In the genomic region with DNA sequence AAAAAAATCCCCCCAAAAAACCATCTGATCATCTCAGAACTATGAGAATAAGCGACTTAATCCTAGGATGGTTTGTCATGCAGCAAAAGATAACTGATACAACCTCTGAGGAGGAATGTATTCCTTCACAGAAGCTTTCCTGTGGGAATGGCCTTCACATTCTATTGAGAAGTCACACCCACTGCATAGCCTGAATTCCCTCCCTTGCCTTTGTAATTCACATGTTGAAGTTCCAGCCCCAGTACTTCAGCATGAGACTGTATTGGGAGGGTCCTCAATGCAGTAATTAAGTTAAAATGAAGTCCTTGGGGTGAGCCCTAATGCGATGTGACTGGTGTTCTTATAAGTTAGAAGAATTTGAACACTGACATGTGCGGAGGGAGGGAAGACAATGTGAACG, we compare ENCODE assay signal across 12 cellular contexts.
"Had no signal": no experiment of that assay in that cellular context is flagged by ENCODE, and none has a peak within 500 bp of the region (broad histone marks: within the 10 kb centered on the region; RNA-seq: fewer than 3 reads in every experiment).

No MANE protein-coding gene starts in this region.

- H3K27ac ChIP-seq: adrenal gland, dorsolateral prefrontal cortex, hepatocyte, pancreas had no signal

- H3K27me3 ChIP-seq: adrenal gland, dorsolateral prefrontal cortex, hepatocyte, pancreas had no signal

- DNase-seq: activated CD4-positive, alpha-beta memory T cell treated with anti-CD3 and anti-CD28 coated beads, Interleukin-2, amount 10 ng/mL, durations not matched to agents 7 days and 5 days; activated CD4-positive, alpha-beta T cell treated with anti-CD3 and anti-CD28 coated beads for 1 hour; activated effector memory CD4-positive, alpha-beta T cell treated with Interleukin-2 at 50 U/mL for 16 hours; activated naive CD4-positive, alpha-beta T cell treated with anti-CD3 and anti-CD28 coated beads, Interleukin-2, amount 50 U/mL, for 16 hours; activated T-cell treated with anti-CD3 and anti-CD28 coated beads, Interleukin-2, amount 50 U/mL, for 24 hours; adrenal gland; dorsolateral prefrontal cortex; erythroblast; pancreas; T-helper 1 cell had no signal

- H3K27ac Mint-ChIP-seq: activated CD4-positive, alpha-beta memory T cell treated with anti-CD3 and anti-CD28 coated beads, Interleukin-2, amount 10 ng/mL, durations not matched to agents 7 days and 5 days; activated T-cell treated with anti-CD3 and anti-CD28 coated beads, Interleukin-2, amount 50 U/mL, for 24 hours; stimulated activated effector memory CD8-positive, alpha-beta T cell treated with anti-CD3 and anti-CD28 coated beads, Interleukin-12 subunit alpha, Interleukin-12 subunit beta, amount 100 ng/mL, for 72 hours had no signal

- H3K79me2 ChIP-seq: hepatocyte had no signal

- H3K4me3 ChIP-seq: adrenal gland, dorsolateral prefrontal cortex, hepatocyte, pancreas had no signal

- H3K27me3 Mint-ChIP-seq: activated CD4-positive, alpha-beta memory T cell treated with anti-CD3 and anti-CD28 coated beads, Interleukin-2, amount 10 ng/mL, durations not matched to agents 7 days and 5 days; activated T-cell treated with anti-CD3 and anti-CD28 coated beads, Interleukin-2, amount 50 U/mL, for 24 hours had no signal

- H3K4me3 Mint-ChIP-seq: activated CD4-positive, alpha-beta memory T cell treated with anti-CD3 and anti-CD28 coated beads, Interleukin-2, amount 10 ng/mL, durations not matched to agents 7 days and 5 days; activated T-cell treated with anti-CD3 and anti-CD28 coated beads, Interleukin-2, amount 50 U/mL, for 24 hours; stimulated activated effector memory CD8-positive, alpha-beta T cell treated with anti-CD3 and anti-CD28 coated beads, Interleukin-12 subunit alpha, Interleukin-12 subunit beta, amount 100 ng/mL, for 72 hours had no signal

- H3K36me3 Mint-ChIP-seq: stimulated activated effector memory CD8-positive, alpha-beta T cell treated with anti-CD3 and anti-CD28 coated beads, Interleukin-12 subunit alpha, Interleukin-12 subunit beta, amount 100 ng/mL, for 72 hours had no signal

- H3K9me3 ChIP-seq: adrenal gland, pancreas had no signal

- H3K4me1 Mint-ChIP-seq: activated CD4-positive, alpha-beta memory T cell treated with anti-CD3 and anti-CD28 coated beads, Interleukin-2, amount 10 ng/mL, durations not matched to agents 7 days and 5 days; stimulated activated effector memory CD8-positive, alpha-beta T cell treated with anti-CD3 and anti-CD28 coated beads, Interleukin-12 subunit alpha, Interleukin-12 subunit beta, amount 100 ng/mL, for 72 hours had no signal

- H3K36me3 ChIP-seq: adrenal gland, pancreas had no signal

- H2AFZ ChIP-seq: hepatocyte had no signal

- H3K4me1 ChIP-seq: adrenal gland, pancreas had no signal

- H3K4me2 ChIP-seq: hepatocyte had no signal
